14 cellular contexts compared by ENCODE assay signal in the genomic region with DNA sequence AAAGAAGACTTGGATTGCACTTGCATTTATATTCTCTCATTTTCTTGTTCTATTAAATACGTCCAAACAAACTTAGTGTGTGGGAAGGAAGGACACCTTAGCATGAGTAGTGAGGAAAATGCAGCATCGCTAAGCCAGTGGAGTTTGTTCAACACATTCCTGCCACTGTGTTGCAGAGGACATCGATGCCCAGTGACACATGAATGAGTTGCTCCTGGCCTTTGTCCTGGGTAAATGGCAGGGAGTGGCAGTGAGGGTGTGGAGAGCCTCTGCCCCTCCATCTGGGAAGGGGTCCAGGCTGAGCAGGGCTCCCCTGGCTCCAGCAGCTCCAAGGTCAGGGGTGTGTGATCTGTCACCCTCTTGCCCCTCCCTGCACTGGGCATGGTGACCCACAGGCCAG.
DNase-seq lines count a peak whose midpoint lies in the region; ATAC-seq and TF ChIP-seq lines count a peak whose summit lies in the region.
"Had no signal": no experiment of that assay in that cellular context is flagged by ENCODE, and none has a peak within 500 bp of the region (broad histone marks: within the 10 kb centered on the region; RNA-seq: fewer than 3 reads in every experiment).

No MANE protein-coding gene starts in this region.

- H3K27me3 ChIP-seq in IMR-90 (ENCODE audit: control insufficient read depth, insufficient read depth, low read length) (no peaks in the 10 kb centered on the region), endodermal cell (ENCODE audit: control insufficient read depth, insufficient read depth, low read length, poor library complexity, severe bottlenecking) (no peaks in the 10 kb centered on the region), spleen (replicated peaks in 1 of 7) (no peaks in the 10 kb centered on the region), lower lobe of right lung (ENCODE audit: low read depth) (no peaks in the 10 kb centered on the region)
- H3K27me3 ChIP-seq: BE2C had no signal

- TF ChIP-seq POLR2A in IMR-90 (IDR thresholded peaks at IDR 0.05; ENCODE audit: low read depth, low read length), result no peak
- TF ChIP-seq POLR2A in spleen (IDR thresholded peaks at IDR 0.05), result no peak

- H3K14ac ChIP-seq in IMR-90 (replicated peaks; ENCODE audit: low read depth, low read length), result no peak overlapping the region; the same call in 1 of the 2 replicates

- H3K4me3 Mint-ChIP-seq in endodermal cell, result no peak overlapping the region
- H3K4me3 Mint-ChIP-seq: CD4-positive, alpha-beta memory T cell; GM23338 had no signal

- no peaks in the 10 kb centered on the region for H3K4me1 Mint-ChIP-seq in endodermal cell
- H3K4me1 Mint-ChIP-seq: CD4-positive, alpha-beta memory T cell; GM23338 had no signal

- H4K5ac ChIP-seq in IMR-90 (ENCODE audit: low read depth, low read length), result no peak overlapping the region

- no peak overlapping the region for H2AFZ ChIP-seq in IMR-90 (replicated peaks; ENCODE audit: low read length, poor library complexity)
- H2AFZ ChIP-seq: GM23338 had no signal

- no TSS peak for BruUV-seq in IMR-90 (replicated peaks; lab: Mats Ljungman, UMichigan)

- H2BK15ac ChIP-seq in IMR-90 (ENCODE audit: low read depth, low read length), result no peak overlapping the region

- H3K4me1 ChIP-seq in IMR-90 (ENCODE audit: control insufficient read depth, insufficient read depth, low read length), result peaks cover 22% of the 10 kb centered on the region
- no peaks in the 10 kb centered on the region for H3K4me1 ChIP-seq in endodermal cell (ENCODE audit: control insufficient read depth, insufficient read depth, low read length)
- no peaks in the 10 kb centered on the region for H3K4me1 ChIP-seq in spleen
- H3K4me1 ChIP-seq in lower lobe of right lung, result peaks cover 24% of the 10 kb centered on the region
- H3K4me1 ChIP-seq: A549, BE2C had no signal

- ATAC-seq in IMR-90 (ENCODE audit: low read depth), result no peak
- peak; percentile 10 for ATAC-seq in sciatic nerve
- no peak for ATAC-seq in lower lobe of right lung
- ATAC-seq: A549, GM12878 had no signal

- no peak overlapping the region for H2BK5ac ChIP-seq in IMR-90 (ENCODE audit: low read depth, low read length, poor library complexity, severe bottlenecking)

- H4K8ac ChIP-seq in IMR-90 (ENCODE audit: low read depth in 2 of 2, low read length in 2 of 2), result no peak overlapping the region

- no peak overlapping the region for H4K91ac ChIP-seq in IMR-90 (ENCODE audit: insufficient read depth, low read depth, low read length)

- H2AK9ac ChIP-seq in IMR-90 (replicated peaks; ENCODE audit: low read depth, low read length, poor library complexity), result no peak overlapping the region

- no peak overlapping the region for H3K56ac ChIP-seq in IMR-90 (ENCODE audit: extremely low read depth, insufficient read depth, low read length)

- H3K9ac ChIP-seq in IMR-90 (ENCODE audit: low read depth, low read length), result no peak overlapping the region
- H3K9ac ChIP-seq in endodermal cell (ENCODE audit: extremely low read depth, low read length, poor library complexity, severe bottlenecking), result no peak overlapping the region

- in situ Hi-C loops in IMR-90 (cut with MboI; ENCODE audit: low sequenced_read_pairs), result no loop called here

- TF ChIP-seq CTCF in IMR-90 (conservative IDR thresholded peaks at IDR 0.05; ENCODE audit: low read depth, low read length) (no peak), endodermal cell (conservative IDR thresholded peaks at IDR 0.05) (no peak), spleen (IDR thresholded peaks at IDR 0.05 in 8 of 11, conservative IDR thresholded peaks at IDR 0.05 in 3 of 11) (no peak), lower lobe of right lung (IDR thresholded peaks at IDR 0.05) (no peak)

- H3K36me3 Mint-ChIP-seq in endodermal cell (ENCODE audit: low read depth), result peaks cover 58% of the 10 kb centered on the region
- H3K36me3 Mint-ChIP-seq: CD4-positive, alpha-beta memory T cell had no signal

- H3K18ac ChIP-seq in IMR-90 (ENCODE audit: low read depth, low read length), result no peak overlapping the region

- DNase-seq in IMR-90 (no peak), endodermal cell (no peak), sciatic nerve (ENCODE audit: low spot score) (no peak), spleen (no peak), lower lobe of right lung (no peak)
- DNase-seq in activated CD4-positive, alpha-beta T cell treated with anti-CD3 and anti-CD28 coated beads for 48 hours, result no peak
- DNase-seq: BE2C; CD4-positive, alpha-beta memory T cell; DMS79 had no signal

- H3K27ac ChIP-seq in IMR-90 (ENCODE audit: insufficient read depth, low read length) (no peak overlapping the region), angular gyrus (ENCODE audit: low read depth, low read length) (peak overlapping the region; percentile 86), endodermal cell (ENCODE audit: low read depth, low read length) (no peak overlapping the region), spleen (no peak overlapping the region), lower lobe of right lung (no peak overlapping the region)
- H3K27ac ChIP-seq: A549, C4-2B had no signal

- H3K4me3 ChIP-seq in IMR-90 (ENCODE audit: insufficient read depth, low read depth, low read length), result no peak overlapping the region
- no peak overlapping the region for H3K4me3 ChIP-seq in endodermal cell (ENCODE audit: low read length)
- no peak overlapping the region for H3K4me3 ChIP-seq in spleen
- H3K4me3 ChIP-seq in lower lobe of right lung, result no peak overlapping the region
- H3K4me3 ChIP-seq: A549, GM12878, GM23338 had no signal

- H4K20me1 ChIP-seq in IMR-90 (ENCODE audit: insufficient read depth, low read length), result peaks cover 6% of the 10 kb centered on the region

- H3K36me3 ChIP-seq in IMR-90 (ENCODE audit: control insufficient read depth, insufficient read depth, low read length) (peaks cover 46% of the 10 kb centered on the region), endodermal cell (ENCODE audit: control insufficient read depth, insufficient read depth, low read length) (no peaks in the 10 kb centered on the region), spleen (peaks cover 0 to 9% (median 0%) of the 10 kb centered on the region in 6 donors), lower lobe of right lung (peaks cover 23% of the 10 kb centered on the region)
- H3K36me3 ChIP-seq: BE2C had no signal

- H3K27me3 Mint-ChIP-seq in endodermal cell (ENCODE audit: insufficient read depth), result no peaks in the 10 kb centered on the region

- H3K9me3 Mint-ChIP-seq in endodermal cell, result peaks cover 6% of the 10 kb centered on the region
- H3K9me3 Mint-ChIP-seq: GM23338 had no signal

- intact Hi-C loops in IMR-90 (cut with micrococcal nuclease), result no loop called here
- intact Hi-C loops in sciatic nerve (cut with DNase I), result no loop called here
- intact Hi-C loops in spleen (cut with DNase I; ENCODE audit: low total_unique reads), result no loop called here
- intact Hi-C loops in lower lobe of right lung (cut with DNase I), result no loop called here

- H3K9me3 ChIP-seq in IMR-90 (ENCODE audit: control insufficient read depth, insufficient read depth, low read length) (peaks cover 7% of the 10 kb centered on the region), endodermal cell (ENCODE audit: control insufficient read depth, low read length) (peaks cover 9% of the 10 kb centered on the region), spleen (peaks cover 0 to 8% (median 0%) of the 10 kb centered on the region in 8 donors), lower lobe of right lung (no peaks in the 10 kb centered on the region)
- H3K9me3 ChIP-seq: A549, BE2C had no signal

- POLR2A ChIA-PET in IMR-90 (lab: Charles Lee; ENCODE audit: unreplicated experiment), result no interaction called here

- H3K4ac ChIP-seq in IMR-90 (ENCODE audit: low read depth, low read length), result no peak overlapping the region

- H3K23ac ChIP-seq in IMR-90 (ENCODE audit: low read depth, low read length), result no peak overlapping the region

- CTCF ChIA-PET in IMR-90 (lab: Yijun Ruan, JAX), result no interaction called here

- H3K9me1 ChIP-seq in IMR-90 (ENCODE audit: insufficient read depth, low read length), result peaks cover 41% of the 10 kb centered on the region

- peaks cover 12 to 67% of the 10 kb centered on the region in 2 experiments; a peak in 3 of 4 replicates for H3K79me1 ChIP-seq in IMR-90 (ENCODE audit: low read depth in 1 of 2, low read length in 2 of 2)

- H3K4me2 ChIP-seq in IMR-90 (ENCODE audit: low read depth, low read length), result no peak overlapping the region
- H3K4me2 ChIP-seq: A549, GM23338 had no signal

- no peak overlapping the region for H2BK20ac ChIP-seq in IMR-90 (ENCODE audit: low read depth, low read length)

- peak overlapping the region; percentile 14; the same call in 1 of the 2 replicates for H2AK5ac ChIP-seq in IMR-90 (ENCODE audit: low read depth, low read length)

- no peak overlapping the region for H2BK120ac ChIP-seq in IMR-90 (ENCODE audit: low read depth, low read length)

- TF ChIP-seq RAD21 in IMR-90 (IDR thresholded peaks at IDR 0.05; ENCODE audit: low read length), result no peak

- WGBS in IMR-90 (ENCODE audit: extremely low coverage in 2 of 2, insufficient read length in 1 of 2), 2 experiments, result 100% methylated on average over 1 of the region's 3 CpGs; no CpG with 5 or more reads in 1 of the 2 experiments
- WGBS in endodermal cell (ENCODE audit: insufficient coverage in 1 of 2, insufficient read length in 1 of 2), 2 experiments, result 83 to 91% methylated on average over 3 of the region's 3 CpGs
- 88 to 93% (median 92%) methylated on average over 3 of the region's 3 CpGs for WGBS in spleen, 5 donors

- dilution Hi-C loops in IMR-90 (cut with HindIII; ENCODE audit: low sequenced_read_pairs, unreplicated experiment), result no loop called here

- H3K27ac Mint-ChIP-seq in endodermal cell, result peak overlapping the region; percentile 8
- H3K27ac Mint-ChIP-seq: GM23338 had no signal

TF ChIP-seq in IMR-90, 13 proteins besides CTCF, POLR2A, EP300 and RAD21 (continues in another document):
- no peak for TF ChIP-seq NFE2L2 (IDR thresholded peaks at IDR 0.05; ENCODE audit: low read depth, low read length)
- no peak for TF ChIP-seq MXI1 (IDR thresholded peaks at IDR 0.05; ENCODE audit: borderline replicate concordance, low read depth, low read length)
- TF ChIP-seq MAFK (IDR thresholded peaks at IDR 0.05; ENCODE audit: low read depth, low read length), result no peak
- no peak for TF ChIP-seq CEBPB (IDR thresholded peaks at IDR 0.05; ENCODE audit: low read depth, low read length)
- TF ChIP-seq MAZ (IDR thresholded peaks at IDR 0.05; ENCODE audit: borderline replicate concordance, low read depth, low read length), result no peak
- TF ChIP-seq CHD1 (IDR thresholded peaks at IDR 0.05; ENCODE audit: low read depth, low read length), result no peak
- no peak for TF ChIP-seq RFX5 (IDR thresholded peaks at IDR 0.05; ENCODE audit: low read depth, low read length)
- TF ChIP-seq BHLHE40 (IDR thresholded peaks at IDR 0.05; ENCODE audit: low read depth, low read length), result no peak
- TF ChIP-seq, protein P1, sequence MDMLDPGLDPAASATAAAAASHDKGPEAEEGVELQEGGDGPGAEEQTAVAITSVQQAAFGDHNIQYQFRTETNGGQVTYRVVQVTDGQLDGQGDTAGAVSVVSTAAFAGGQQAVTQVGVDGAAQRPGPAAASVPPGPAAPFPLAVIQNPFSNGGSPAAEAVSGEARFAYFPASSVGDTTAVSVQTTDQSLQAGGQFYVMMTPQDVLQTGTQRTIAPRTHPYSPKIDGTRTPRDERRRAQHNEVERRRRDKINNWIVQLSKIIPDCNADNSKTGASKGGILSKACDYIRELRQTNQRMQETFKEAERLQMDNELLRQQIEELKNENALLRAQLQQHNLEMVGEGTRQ (IDR thresholded peaks at IDR 0.05; ENCODE audit: low read depth, low read length), result no peak
